ENCODE assay signal across 28 cellular contexts in the genomic region with DNA sequence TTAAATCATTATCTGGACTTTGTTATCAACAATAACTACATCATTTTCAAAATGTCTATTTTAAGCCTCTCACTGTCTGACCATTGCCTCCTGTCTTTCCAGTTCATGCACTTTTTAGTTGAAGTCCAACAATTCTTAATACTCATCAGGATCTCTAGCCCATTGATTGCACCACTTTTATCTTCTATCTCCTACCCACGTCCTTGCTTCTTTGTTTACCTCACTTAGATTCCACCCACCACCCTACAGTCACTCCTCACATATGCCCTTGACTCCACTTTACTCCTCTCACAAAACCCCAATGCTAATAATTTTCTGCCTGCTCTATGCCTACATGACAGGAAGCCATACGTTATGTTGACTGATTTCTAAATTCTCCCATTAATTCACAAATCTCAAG.
"Had no signal": no experiment of that assay in that cellular context is flagged by ENCODE, and none has a peak within 500 bp of the region (broad histone marks: within the 10 kb centered on the region; RNA-seq: fewer than 3 reads in every experiment).

No MANE protein-coding gene starts in this region.

- H3K36me3 Mint-ChIP-seq: stimulated activated effector memory CD8-positive, alpha-beta T cell treated with anti-CD3 and anti-CD28 coated beads, Interleukin-12 subunit alpha, Interleukin-12 subunit beta, amount 100 ng/mL, for 72 hours; stimulated activated memory B cell treated with anti-CD40 and anti-IgM and Interleukin-4, amounts not matched to agents 10 μg/mL and 1 μg/mL and 100 μg/mL, for 72 hours; stimulated activated naive B cell treated with anti-CD40 and anti-IgM and Interleukin-4, amounts not matched to agents 10 μg/mL and 1 μg/mL and 100 μg/mL, for 72 hours; type B pancreatic cell had no signal

- H3K36me3 ChIP-seq: stomach, suprapubic skin, thoracic aorta, thyroid gland, tibial artery, tibial nerve, transverse colon, upper lobe of left lung, upper lobe of right lung, uterus, vagina had no signal

- H3K4me3 Mint-ChIP-seq: stimulated activated effector memory CD8-positive, alpha-beta T cell treated with anti-CD3 and anti-CD28 coated beads, Interleukin-12 subunit alpha, Interleukin-12 subunit beta, amount 100 ng/mL, for 72 hours; stimulated activated memory B cell treated with anti-CD40 and anti-IgM and Interleukin-4, amounts not matched to agents 10 μg/mL and 1 μg/mL and 100 μg/mL, for 72 hours; stimulated activated naive B cell treated with anti-CD40 and anti-IgM and Interleukin-4, amounts not matched to agents 10 μg/mL and 1 μg/mL and 100 μg/mL, for 72 hours; stimulated activated naive CD8-positive, alpha-beta T cell treated with anti-CD3 and anti-CD28 coated beads, Interleukin-15, amount 100 ng/mL, for 72 hours; stimulated activated naive CD8-positive, alpha-beta T cell treated with anti-CD3 and anti-CD28 coated beads, Interleukin-15, Interleukin-2, amounts not matched to agents 100 ng/mL and 50 ng/mL, for 24 hours; type B pancreatic cell had no signal

- H3K27ac ChIP-seq: stomach, suprapubic skin, testis, thoracic aorta, thyroid gland, tibial artery, tibial nerve, transverse colon, upper lobe of left lung, upper lobe of right lung, uterus, vagina had no signal

- H3K4me3 ChIP-seq: stomach, suprapubic skin, testis, thoracic aorta, thyroid gland, tibial artery, tibial nerve, transverse colon, upper lobe of left lung, upper lobe of right lung, uterus, vagina had no signal

- H3K4me1 ChIP-seq: stomach, suprapubic skin, testis, thyroid gland, tibial artery, tibial nerve, transverse colon, upper lobe of left lung, upper lobe of right lung, uterus, vagina had no signal

- H3K9me3 ChIP-seq: stomach, suprapubic skin, testis, thoracic aorta, thyroid gland, tibial artery, tibial nerve, transverse colon, upper lobe of left lung, upper lobe of right lung, uterus, vagina had no signal

- H3K27ac Mint-ChIP-seq: stimulated activated effector memory CD8-positive, alpha-beta T cell treated with anti-CD3 and anti-CD28 coated beads, Interleukin-12 subunit alpha, Interleukin-12 subunit beta, amount 100 ng/mL, for 72 hours; stimulated activated memory B cell treated with anti-CD40 and anti-IgM and Interleukin-4, amounts not matched to agents 10 μg/mL and 1 μg/mL and 100 μg/mL, for 72 hours; stimulated activated naive B cell treated with anti-CD40 and anti-IgM and Interleukin-4, amounts not matched to agents 10 μg/mL and 1 μg/mL and 100 μg/mL, for 72 hours; stimulated activated naive CD8-positive, alpha-beta T cell treated with anti-CD3 and anti-CD28 coated beads, Interleukin-15, amount 100 ng/mL, for 72 hours; stimulated activated naive CD8-positive, alpha-beta T cell treated with anti-CD3 and anti-CD28 coated beads, Interleukin-15, Interleukin-2, amounts not matched to agents 100 ng/mL and 50 ng/mL, for 24 hours; type B pancreatic cell had no signal

- ATAC-seq: stimulated activated effector memory CD8-positive, alpha-beta T cell treated with anti-CD3 and anti-CD28 coated beads, Interleukin-12 subunit alpha, Interleukin-12 subunit beta, amount 100 ng/mL, for 72 hours; stimulated activated memory B cell treated with anti-CD40 and anti-IgM and Interleukin-4, amounts not matched to agents 10 μg/mL and 1 μg/mL and 100 μg/mL, for 72 hours; stimulated activated naive B cell treated with anti-CD40 and anti-IgM and Interleukin-4, amounts not matched to agents 10 μg/mL and 1 μg/mL and 100 μg/mL, for 72 hours; stimulated activated naive CD8-positive, alpha-beta T cell treated with anti-CD3 and anti-CD28 coated beads, Interleukin-15, amount 100 ng/mL, for 72 hours; stimulated activated naive CD8-positive, alpha-beta T cell treated with anti-CD3 and anti-CD28 coated beads, Interleukin-15, Interleukin-2, amounts not matched to agents 100 U/mL and 50 U/mL, for 24 hours; upper lobe of right lung had no signal

- H3K27me3 ChIP-seq: stomach, suprapubic skin, testis, thyroid gland, tibial artery, tibial nerve, transverse colon, upper lobe of left lung, upper lobe of right lung, uterus, vagina had no signal

- DNase-seq: stimulated activated CD4-positive, alpha-beta T cell treated with anti-CD3 and anti-CD28 coated beads, Interleukin-2, amount 100 ng/mL, for 48 hours; stimulated activated CD4-positive, alpha-beta T cell treated with anti-CD3 and anti-CD28 coated beads, Interleukin-4, amount 100 ng/mL, for 1 hour; stimulated activated CD4-positive, alpha-beta T cell treated with anti-CD3 and anti-CD28 coated beads, Interleukin-4, amount 100 ng/mL, for 24 hours; stimulated activated CD4-positive, alpha-beta T cell treated with anti-CD3 and anti-CD28 coated beads, Interleukin-4, amount 100 ng/mL, for 4 hours; stimulated activated CD8-positive, alpha-beta memory T cell treated with anti-CD3 and anti-CD28 coated beads, Interleukin-4, amount 100 ng/mL, for 48 hours; stimulated activated naive B cell treated with anti-CD40 and anti-IgM and Interleukin-4, amounts not matched to agents 10 μg/mL and 1 μg/mL and 100 μg/mL, for 72 hours; stimulated activated naive CD4-positive, alpha-beta T cell; stimulated activated naive CD4-positive, alpha-beta T cell treated with Interleukin-2 at 50 U/mL for 16 hours; stimulated activated naive CD8-positive, alpha-beta T cell treated with anti-CD3 and anti-CD28 coated beads, Interleukin-15, amount 100 ng/mL, for 72 hours; stimulated activated naive CD8-positive, alpha-beta T cell treated with anti-CD3 and anti-CD28 coated beads, Interleukin-15, Interleukin-2, amounts not matched to agents 100 U/mL and 50 U/mL, for 24 hours; stomach; substantia nigra; testis; thyroid gland; tibial artery; transverse colon; upper lobe of left lung; upper lobe of right lung; uterus had no signal

- H3K4me1 Mint-ChIP-seq: stimulated activated effector memory CD8-positive, alpha-beta T cell treated with anti-CD3 and anti-CD28 coated beads, Interleukin-12 subunit alpha, Interleukin-12 subunit beta, amount 100 ng/mL, for 72 hours; stimulated activated memory B cell treated with anti-CD40 and anti-IgM and Interleukin-4, amounts not matched to agents 10 μg/mL and 1 μg/mL and 100 μg/mL, for 72 hours; stimulated activated naive B cell treated with anti-CD40 and anti-IgM and Interleukin-4, amounts not matched to agents 10 μg/mL and 1 μg/mL and 100 μg/mL, for 72 hours; stimulated activated naive CD8-positive, alpha-beta T cell treated with anti-CD3 and anti-CD28 coated beads, Interleukin-15, amount 100 ng/mL, for 72 hours had no signal

- H3K27me3 Mint-ChIP-seq: stimulated activated memory B cell treated with anti-CD40 and anti-IgM and Interleukin-4, amounts not matched to agents 10 μg/mL and 1 μg/mL and 100 μg/mL, for 72 hours; stimulated activated naive B cell treated with anti-CD40 and anti-IgM and Interleukin-4, amounts not matched to agents 10 μg/mL and 1 μg/mL and 100 μg/mL, for 72 hours; stimulated activated naive CD8-positive, alpha-beta T cell treated with anti-CD3 and anti-CD28 coated beads, Interleukin-15, amount 100 ng/mL, for 72 hours; type B pancreatic cell had no signal

- H3K9me3 Mint-ChIP-seq: stimulated activated effector memory CD8-positive, alpha-beta T cell treated with anti-CD3 and anti-CD28 coated beads, Interleukin-12 subunit alpha, Interleukin-12 subunit beta, amount 100 ng/mL, for 72 hours; stimulated activated memory B cell treated with anti-CD40 and anti-IgM and Interleukin-4, amounts not matched to agents 10 μg/mL and 1 μg/mL and 100 μg/mL, for 72 hours; stimulated activated naive B cell treated with anti-CD40 and anti-IgM and Interleukin-4, amounts not matched to agents 10 μg/mL and 1 μg/mL and 100 μg/mL, for 72 hours; stimulated activated naive CD8-positive, alpha-beta T cell treated with anti-CD3 and anti-CD28 coated beads, Interleukin-15, amount 100 ng/mL, for 72 hours; stimulated activated naive CD8-positive, alpha-beta T cell treated with anti-CD3 and anti-CD28 coated beads, Interleukin-15, Interleukin-2, amounts not matched to agents 100 ng/mL and 50 ng/mL, for 24 hours; type B pancreatic cell had no signal

- FAIRE-seq: urothelium cell line had no signal
